In genomic region chr13:19663416-19663979, GRCh38 we compare ENCODE assay signal across 16 cellular contexts.
"Had no signal": no experiment of that assay in that cellular context is flagged by ENCODE, and none has a peak within 500 bp of the region (broad histone marks: within the 10 kb centered on the region; RNA-seq: fewer than 3 reads in every experiment).

No MANE protein-coding gene starts in this region.

- H3K27me3 ChIP-seq: body of pancreas, esophagus muscularis mucosa, tibial nerve had no signal

- H3K4me1 Mint-ChIP-seq: stimulated activated naive B cell treated with anti-CD40 and anti-IgM and Interleukin-4, amounts not matched to agents 10 μg/mL and 1 μg/mL and 100 μg/mL, for 72 hours had no signal

- H3K27ac Mint-ChIP-seq: stimulated activated naive B cell treated with anti-CD40 and anti-IgM and Interleukin-4, amounts not matched to agents 10 μg/mL and 1 μg/mL and 100 μg/mL, for 72 hours had no signal

- H3K4me3 ChIP-seq: body of pancreas, coronary artery, esophagus muscularis mucosa, tibial nerve had no signal

- DNase-seq: activated CD4-positive, alpha-beta T cell treated with anti-CD3 and anti-CD28 coated beads, Interleukin-2, amount 10 ng/mL, durations not matched to agents 7 days and 5 days; activated effector memory CD4-positive, alpha-beta T cell treated with Interleukin-2 at 50 U/mL for 16 hours; activated naive CD4-positive, alpha-beta T cell treated with anti-CD3 and anti-CD28 coated beads, Interleukin-2, amount 50 U/mL, for 16 hours; activated T-cell treated with anti-CD3 and anti-CD28 coated beads, Interleukin-2, amount 50 U/mL, for 1 hour; amygdala; body of pancreas; hypothalamus; kidney glomerular epithelial cell; left ventricle myocardium superior; stimulated activated CD4-positive, alpha-beta T cell treated with anti-CD3 and anti-CD28 coated beads, Interleukin-12 subunit alpha, Interleukin-12 subunit beta, amount 100 ng/mL, for 4 hours; stimulated activated naive B cell treated with anti-CD40 and anti-IgM and Interleukin-4, amounts not matched to agents 10 μg/mL and 1 μg/mL and 100 μg/mL, for 72 hours; substantia nigra; T-helper 9 cell had no signal

- H3K4me3 Mint-ChIP-seq: activated CD4-positive, alpha-beta T cell treated with anti-CD3 and anti-CD28 coated beads, Interleukin-2, amount 10 ng/mL, durations not matched to agents 7 days and 5 days; stimulated activated naive B cell treated with anti-CD40 and anti-IgM and Interleukin-4, amounts not matched to agents 10 μg/mL and 1 μg/mL and 100 μg/mL, for 72 hours had no signal

- H3K9me3 Mint-ChIP-seq: activated CD4-positive, alpha-beta T cell treated with anti-CD3 and anti-CD28 coated beads, Interleukin-2, amount 10 ng/mL, durations not matched to agents 7 days and 5 days; stimulated activated naive B cell treated with anti-CD40 and anti-IgM and Interleukin-4, amounts not matched to agents 10 μg/mL and 1 μg/mL and 100 μg/mL, for 72 hours had no signal

- H3K4me1 ChIP-seq: body of pancreas, tibial nerve had no signal

- H3K27me3 Mint-ChIP-seq: activated CD4-positive, alpha-beta T cell treated with anti-CD3 and anti-CD28 coated beads, Interleukin-2, amount 10 ng/mL, durations not matched to agents 7 days and 5 days; stimulated activated naive B cell treated with anti-CD40 and anti-IgM and Interleukin-4, amounts not matched to agents 10 μg/mL and 1 μg/mL and 100 μg/mL, for 72 hours had no signal

- ATAC-seq: body of pancreas; left ventricle myocardium superior; stimulated activated naive B cell treated with anti-CD40 and anti-IgM and Interleukin-4, amounts not matched to agents 10 μg/mL and 1 μg/mL and 100 μg/mL, for 72 hours had no signal

- H3K27ac ChIP-seq: body of pancreas, coronary artery, esophagus muscularis mucosa, tibial nerve had no signal

- H3K9me3 ChIP-seq: body of pancreas, esophagus muscularis mucosa, tibial nerve had no signal
